24 cellular contexts compared by ENCODE assay signal in genomic region chr20:51331466-51331865, GRCh38.
DNase-seq lines count a peak whose midpoint lies in the region; ATAC-seq and TF ChIP-seq lines count a peak whose summit lies in the region.
"Had no signal": no experiment of that assay in that cellular context is flagged by ENCODE, and none has a peak within 500 bp of the region (broad histone marks: within the 10 kb centered on the region; RNA-seq: fewer than 3 reads in every experiment).

No MANE protein-coding gene starts in this region.

- no peak for ATAC-seq in left cardiac atrium
- ATAC-seq: body of pancreas, left lobe of liver, mucosa of descending colon had no signal

- DNase-seq in Daoy (ENCODE audit: low read depth): peak; percentile 98
- DNase-seq in RWPE1 (ENCODE audit: low spot score): no peak
- DNase-seq in dedifferentiated amniotic fluid mesenchymal stem cell (ENCODE audit: extremely low spot score): peak; percentile 49
- DNase-seq in occipital lobe (lab: John Stamatoyannopoulos, UW): peak; percentile 42
- DNase-seq in left cardiac atrium: no peak
- no peak for DNase-seq in NCI-H2107 treated with DMSO at 0.1 percent for 48 hours (lab: John Stamatoyannopoulos, UW; ENCODE audit: unreplicated experiment)
- no peak for DNase-seq in iPS-NIHi11 (ENCODE audit: low spot score)
- DNase-seq in HCEC 1CT: no peak
- DNase-seq: ACHN; activated CD4-positive, alpha-beta T cell treated with anti-CD3 and anti-CD28 coated beads, Interleukin-2, amount 10 ng/mL, durations not matched to agents 7 days and 5 days; activated naive CD4-positive, alpha-beta T cell; body of pancreas; CD4-positive, alpha-beta T cell; cortex of kidney; DMS153; foreskin melanocyte; KG1; mucosa of descending colon; NCI-H1092 treated with DMSO at 0.1 percent for 48 hours; NCI-H2081; NK-92 treated with Interleukin-12 subunit alpha and Interleukin-12 subunit beta, amount 100 ng/mL, for 24 hours; nucleus accumbens; testis had no signal

- peak overlapping the region; percentile 71 for H3K27ac ChIP-seq in RWPE1
- H3K27ac ChIP-seq: body of pancreas, testis had no signal

- POLR2A ChIA-PET in RWPE1 (lab: Yijun Ruan, JAX; ENCODE audit: low non-redundant PET): no interaction called here

- intact Hi-C loops in left cardiac atrium (cut with DNase I): no loop called here

- CTCF ChIA-PET in RWPE1 (lab: Yijun Ruan, JAX): interaction anchor here (1.2 to 1.5 kb wide), 2 partner anchors 25 to 30 kb away, joined by 6 to 8 read pairs; no protein-coding TSS in a partner anchor

- TF ChIP-seq CTCF in RWPE1 (conservative IDR thresholded peaks at IDR 0.05; ENCODE audit: low read depth): no peak

Comparison
In these comparisons a context has a peak if more than half of its experiments do, and no peak if none do; other contexts are left out.
1. DNase-seq: peak in Daoy (single experiment), dedifferentiated amniotic fluid mesenchymal stem cell (single experiment) and occipital lobe (single experiment); none in RWPE1 (single experiment), left cardiac atrium (single experiment), NCI-H2107 treated with DMSO at 0.1 percent for 48 hours (single experiment), iPS-NIHi11 (single experiment) and HCEC 1CT (single experiment).